9 cellular contexts compared by ENCODE assay signal in the genomic region with DNA sequence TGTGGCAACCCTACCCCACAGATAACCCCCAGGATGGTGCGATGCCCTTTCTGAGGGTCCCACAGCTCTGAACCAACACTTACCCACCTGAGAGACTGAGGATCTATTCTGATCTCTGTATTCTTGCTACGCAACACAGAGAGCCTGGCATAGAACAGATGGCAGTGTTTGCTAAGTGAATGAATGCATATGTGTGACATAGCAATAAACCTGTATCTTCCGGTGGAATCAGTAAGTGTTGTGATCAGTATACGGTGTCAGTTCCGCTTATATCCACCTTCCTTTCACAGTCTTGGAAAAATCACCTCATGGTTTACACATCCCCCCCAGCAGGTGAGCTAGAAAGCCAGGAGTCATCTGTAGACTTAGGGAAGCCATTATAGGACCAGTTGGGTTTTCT. TPM values are rescaled to one million over a fixed set of nuclear protein-coding genes. Genes with fewer than 3 reads are reported as not detected.
DNase-seq lines count a peak whose midpoint lies in the region; ATAC-seq and TF ChIP-seq lines count a peak whose summit lies in the region.
"Had no signal": no experiment of that assay in that cellular context is flagged by ENCODE, and none has a peak within 500 bp of the region (broad histone marks: within the 10 kb centered on the region; RNA-seq: fewer than 3 reads in every experiment).

No MANE protein-coding gene starts in this region.

- no peaks in the 10 kb centered on the region for H3K9me3 Mint-ChIP-seq in activated CD4-positive, alpha-beta T cell treated with anti-CD3 and anti-CD28 coated beads, Interleukin-2, amount 10 ng/mL, durations not matched to agents 24 days and 14 days

- no peaks in the 10 kb centered on the region for H3K27me3 Mint-ChIP-seq in activated CD4-positive, alpha-beta T cell treated with anti-CD3 and anti-CD28 coated beads, Interleukin-2, amount 10 ng/mL, durations not matched to agents 24 days and 14 days

- DNase-seq in activated CD4-positive, alpha-beta T cell treated with anti-CD3 and anti-CD28 coated beads, Interleukin-2, amount 10 ng/mL, durations not matched to agents 24 days and 14 days: no peak
- DNase-seq in activated CD4-positive, alpha-beta T cell treated with anti-CD3 and anti-CD28 coated beads, Interleukin-2, amount 50 U/mL, for 4 hours: no peak
- no peak for DNase-seq in thoracic aorta (ENCODE audit: low spot score)
- DNase-seq in NCI-H2081 (lab: John Stamatoyannopoulos, UW): no peak
- DNase-seq in CD1c-positive myeloid dendritic cell (ENCODE audit: extremely low spot score): no peak

- no peaks in the 10 kb centered on the region for H3K36me3 Mint-ChIP-seq in activated CD4-positive, alpha-beta T cell treated with anti-CD3 and anti-CD28 coated beads, Interleukin-2, amount 10 ng/mL, durations not matched to agents 24 days and 14 days (ENCODE audit: low read depth)

- peaks cover 2 to 9% of the 10 kb centered on the region in 2 donors for H3K4me1 ChIP-seq in thoracic aorta (ENCODE audit: control insufficient read depth in 1 of 2, low read depth in 2 of 2)

- no peak for TF ChIP-seq CTCF in WI38 (IDR thresholded peaks at IDR 0.05; ENCODE audit: low read depth, low read length)
- no peak for TF ChIP-seq CTCF in thoracic aorta (IDR thresholded peaks at IDR 0.05)

- peak overlapping the region in 1 of 2 donors; percentile 66 for H3K27ac ChIP-seq in thoracic aorta
- H3K27ac ChIP-seq: SK-N-MC had no signal

- peak overlapping the region; percentile 46 for H3K4me3 ChIP-seq in WI38 (ENCODE audit: low read depth, low read length)
- H3K4me3 ChIP-seq in iPS-11a (ENCODE audit: low read depth, low read length): peak overlapping the region; percentile 24
- H3K4me3 ChIP-seq in thoracic aorta: peak overlapping the region; percentile 70
- H3K4me3 ChIP-seq: SK-N-MC had no signal

- H3K4me1 Mint-ChIP-seq in activated CD4-positive, alpha-beta T cell treated with anti-CD3 and anti-CD28 coated beads, Interleukin-2, amount 10 ng/mL, durations not matched to agents 24 days and 14 days: peaks cover 30% of the 10 kb centered on the region

- peak overlapping the region; percentile 56 for H3K4me3 Mint-ChIP-seq in activated CD4-positive, alpha-beta T cell treated with anti-CD3 and anti-CD28 coated beads, Interleukin-2, amount 10 ng/mL, durations not matched to agents 24 days and 14 days

- no peaks in the 10 kb centered on the region for H3K9me3 ChIP-seq in thoracic aorta

- intact Hi-C loops in activated CD4-positive, alpha-beta T cell treated with anti-CD3 and anti-CD28 coated beads, Interleukin-2, amount 10 ng/mL, durations not matched to agents 24 days and 14 days (cut with micrococcal nuclease): no loop called here

- peak overlapping the region; percentile 39 for H3K27ac Mint-ChIP-seq in activated CD4-positive, alpha-beta T cell treated with anti-CD3 and anti-CD28 coated beads, Interleukin-2, amount 10 ng/mL, durations not matched to agents 24 days and 14 days

- no peak for ATAC-seq in thoracic aorta (ENCODE audit: insufficient number of reproducible peaks, low FRiP score, low read depth)
- ATAC-seq in HG02840 (IDR thresholded peaks at IDR 0.05; ENCODE audit: low FRiP score, unreplicated experiment): no peak

- no peaks in the 10 kb centered on the region for H3K36me3 ChIP-seq in thoracic aorta

- H3K27me3 ChIP-seq in thoracic aorta (replicated peaks; ENCODE audit: insufficient read depth): no peaks in the 10 kb centered on the region

RNA-seq across cellular contexts. Expression of a gene that starts 5.9 kb away (rescaled TPM):
- 148 and 165 TPM in 2 replicates for total RNA-seq in activated CD4-positive, alpha-beta T cell treated with anti-CD3 and anti-CD28 coated beads, Interleukin-2, amount 10 ng/mL, durations not matched to agents 24 days and 14 days
- total RNA-seq in thoracic aorta: 10 to 100 TPM; 79.7 to 82.6 TPM

RNA-seq across cellular contexts. Expression of a gene that starts 17.4 kb away (rescaled TPM):
- 0.44 and 0.54 TPM in 2 replicates for total RNA-seq in activated CD4-positive, alpha-beta T cell treated with anti-CD3 and anti-CD28 coated beads, Interleukin-2, amount 10 ng/mL, durations not matched to agents 24 days and 14 days
- not detected for total RNA-seq in thoracic aorta

RNA-seq across cellular contexts. Expression of a gene that starts 17.6 kb away (rescaled TPM):
- total RNA-seq in activated CD4-positive, alpha-beta T cell treated with anti-CD3 and anti-CD28 coated beads, Interleukin-2, amount 10 ng/mL, durations not matched to agents 24 days and 14 days: 141 and 144 TPM in 2 replicates
- total RNA-seq in thoracic aorta: 10 to 100 TPM; 32.6 to 53.1 TPM
